Comparison of ENCODE assay signal across 1 cellular context in genomic region chr6:160990847-160991410, GRCh38.
TF ChIP-seq lines count a peak whose summit lies in the region.

No MANE protein-coding gene starts in this region.

TF ChIP-seq in K562, 482 proteins besides CTCF, POLR2A, EP300 and RAD21 (continued from another document):
- TF ChIP-seq, protein P1, sequence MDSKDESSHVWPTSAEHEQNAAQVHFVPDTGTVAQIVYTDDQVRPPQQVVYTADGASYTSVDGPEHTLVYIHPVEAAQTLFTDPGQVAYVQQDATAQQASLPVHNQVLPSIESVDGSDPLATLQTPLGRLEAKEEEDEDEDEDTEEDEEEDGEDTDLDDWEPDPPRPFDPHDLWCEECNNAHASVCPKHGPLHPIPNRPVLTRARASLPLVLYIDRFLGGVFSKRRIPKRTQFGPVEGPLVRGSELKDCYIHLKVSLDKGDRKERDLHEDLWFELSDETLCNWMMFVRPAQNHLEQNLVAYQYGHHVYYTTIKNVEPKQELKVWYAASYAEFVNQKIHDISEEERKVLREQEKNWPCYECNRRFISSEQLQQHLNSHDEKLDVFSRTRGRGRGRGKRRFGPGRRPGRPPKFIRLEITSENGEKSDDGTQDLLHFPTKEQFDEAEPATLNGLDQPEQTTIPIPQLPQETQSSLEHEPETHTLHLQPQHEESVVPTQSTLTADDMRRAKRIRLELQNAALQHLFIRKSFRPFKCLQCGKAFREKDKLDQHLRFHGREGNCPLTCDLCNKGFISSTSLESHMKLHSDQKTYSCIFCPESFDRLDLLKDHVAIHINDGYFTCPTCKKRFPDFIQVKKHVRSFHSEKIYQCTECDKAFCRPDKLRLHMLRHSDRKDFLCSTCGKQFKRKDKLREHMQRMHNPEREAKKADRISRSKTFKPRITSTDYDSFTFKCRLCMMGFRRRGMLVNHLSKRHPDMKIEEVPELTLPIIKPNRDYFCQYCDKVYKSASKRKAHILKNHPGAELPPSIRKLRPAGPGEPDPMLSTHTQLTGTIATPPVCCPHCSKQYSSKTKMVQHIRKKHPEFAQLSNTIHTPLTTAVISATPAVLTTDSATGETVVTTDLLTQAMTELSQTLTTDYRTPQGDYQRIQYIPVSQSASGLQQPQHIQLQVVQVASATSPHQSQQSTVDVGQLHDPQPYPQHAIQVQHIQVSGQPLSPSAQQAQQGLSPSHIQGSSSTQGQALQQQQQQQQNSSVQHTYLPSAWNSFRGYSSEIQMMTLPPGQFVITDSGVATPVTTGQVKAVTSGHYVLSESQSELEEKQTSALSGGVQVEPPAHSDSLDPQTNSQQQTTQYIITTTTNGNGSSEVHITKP (IDR thresholded peaks at IDR 0.05; ENCODE audit: partially characterized antibody) = peak; percentile 61
- TF ChIP-seq TEAD2 (tag; IDR thresholded peaks at IDR 0.05) (peak; percentile 54; the same call in 1 of the 2 replicates), MLLT1 (IDR thresholded peaks at IDR 0.05) (0 out of 4 replicates have a peak, but pooled peaks have one; percentile 31 to 51), ATF7 (IDR thresholded peaks at IDR 0.05) (no peak; the same call in 1 of the 2 replicates)
TF ChIP-seq in K562: peak in this region for 43.
